In the genomic region with DNA sequence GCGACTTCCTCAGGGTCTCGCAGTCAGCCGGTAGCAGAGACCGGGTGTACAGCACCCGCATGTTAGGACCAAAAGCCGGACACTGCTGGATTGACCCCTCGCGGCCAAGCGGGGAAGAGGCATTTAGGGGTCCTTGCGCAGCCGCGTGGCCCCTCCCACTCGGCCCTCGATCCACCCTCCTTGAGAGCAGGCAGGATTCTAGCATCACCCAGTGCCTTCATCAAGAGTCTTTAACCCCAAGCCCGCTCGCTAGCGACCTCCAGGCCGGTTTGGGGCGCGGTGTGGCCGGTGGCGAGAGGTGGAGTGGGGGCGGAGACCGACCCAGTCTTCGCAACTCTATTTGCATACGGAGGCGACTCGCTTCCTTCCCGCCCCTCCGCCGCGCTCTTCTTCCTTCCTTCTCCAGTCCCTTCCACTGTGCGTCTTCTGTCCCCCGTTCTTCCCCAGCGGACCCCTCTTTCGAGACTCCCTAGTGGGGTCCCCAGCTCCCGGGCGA, we compare ENCODE assay signal across 8 cellular contexts. TPM values are rescaled to one million over a fixed set of nuclear protein-coding genes. Genes with fewer than 3 reads are reported as not detected.
A peak's percentile ranks its signal among the peaks of the same experiment; 100 is the strongest.
DNase-seq lines count a peak whose midpoint lies in the region; ATAC-seq and TF ChIP-seq lines count a peak whose summit lies in the region.

A gene with protein sequence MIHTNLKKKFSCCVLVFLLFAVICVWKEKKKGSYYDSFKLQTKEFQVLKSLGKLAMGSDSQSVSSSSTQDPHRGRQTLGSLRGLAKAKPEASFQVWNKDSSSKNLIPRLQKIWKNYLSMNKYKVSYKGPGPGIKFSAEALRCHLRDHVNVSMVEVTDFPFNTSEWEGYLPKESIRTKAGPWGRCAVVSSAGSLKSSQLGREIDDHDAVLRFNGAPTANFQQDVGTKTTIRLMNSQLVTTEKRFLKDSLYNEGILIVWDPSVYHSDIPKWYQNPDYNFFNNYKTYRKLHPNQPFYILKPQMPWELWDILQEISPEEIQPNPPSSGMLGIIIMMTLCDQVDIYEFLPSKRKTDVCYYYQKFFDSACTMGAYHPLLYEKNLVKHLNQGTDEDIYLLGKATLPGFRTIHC (plus strand): TSS at position 384 of the 496 bp plus-strand sequence. CDS start 112,178 bp downstream, outside the sequence.

- peak; percentile 43 for TF ChIP-seq CTCF in epithelial cell of proximal tubule (conservative IDR thresholded peaks at IDR 0.05; ENCODE audit: low read depth, low read length)

- peak within 1 kb of the TSS; percentile 80 for H3K4me3 ChIP-seq in epithelial cell of proximal tubule (ENCODE audit: low read depth, low read length)

- DNase-seq in NOMO-1 treated with dmso at 0.1 percent for 144 hours (lab: John Stamatoyannopoulos, UW; ENCODE audit: unreplicated experiment), result peak; percentile 89
- peak; percentile 47 for DNase-seq in activated T-cell treated with anti-CD3 and anti-CD28 coated beads for 24 hours (ENCODE audit: low read depth)
- DNase-seq in epithelial cell of proximal tubule (ENCODE audit: low read depth), result no peak
- DNase-seq in mucosa of gallbladder (ENCODE audit: low spot score), result peak; percentile 35
- peak; percentile 81 for DNase-seq in stimulated activated CD8-positive, alpha-beta memory T cell treated with anti-CD3 and anti-CD28 coated beads, Interleukin-4, amount 100 ng/mL, for 48 hours
- DNase-seq in cerebellar nuclear complex (lab: John Stamatoyannopoulos, UW), result no peak

- ATAC-seq in GM18517 (IDR thresholded peaks at IDR 0.05; ENCODE audit: unreplicated experiment) (peak; percentile 42), HG02938 (IDR thresholded peaks at IDR 0.05; ENCODE audit: unreplicated experiment) (peak; percentile 54)

RNA-seq across cellular contexts. Expression of the gene that starts here (rescaled TPM):
- total RNA-seq in epithelial cell of proximal tubule, result 23.1 and 35.8 TPM in 2 replicates
- 35.0 TPM for total RNA-seq in mucosa of gallbladder

Comparison
In these comparisons a context has a peak if more than half of its experiments do, and no peak if none do; other contexts are left out.
1. DNase-seq: peak in NOMO-1 treated with dmso at 0.1 percent for 144 hours (single experiment), activated T-cell treated with anti-CD3 and anti-CD28 coated beads for 24 hours (single experiment), mucosa of gallbladder (single experiment) and stimulated activated CD8-positive, alpha-beta memory T cell treated with anti-CD3 and anti-CD28 coated beads, Interleukin-4, amount 100 ng/mL, for 48 hours (single experiment); none in epithelial cell of proximal tubule (single experiment) and cerebellar nuclear complex (0 of 2).